ENCODE assay signal across 8 cellular contexts in genomic region chr16:69754469-69755310, GRCh38. TPM values are rescaled to one million over a fixed set of nuclear protein-coding genes. Genes with fewer than 3 reads are reported as not detected.
DNase-seq lines count a peak whose midpoint lies in the region; TF ChIP-seq lines count a peak whose summit lies in the region.

NOB1 (minus strand) TSS chr16:69754926; CDS start chr16:69754910, 16 bp downstream.

- H4K20me1 ChIP-seq in MM.1S (ENCODE audit: insufficient read depth, low read length) (no peaks in the 10 kb centered on the region), neural progenitor cell (ENCODE audit: low read depth) (no peaks in the 10 kb centered on the region)

- peak; percentile 88 for DNase-seq in GF-D8 (lab: John Stamatoyannopoulos, UW)
- peak; percentile 94 to 97 for DNase-seq in HAP-1 (ENCODE audit: low spot score in 2 of 2)
- DNase-seq in MM.1S = peak; percentile 99
- peak; percentile 69 for DNase-seq in SIG-M5 (lab: John Stamatoyannopoulos, UW)
- peak; percentile 96 for DNase-seq in activated gamma-delta T cell treated with Interleukin-2 at 50 U/mL for 16 hours
- DNase-seq in foreskin fibroblast = peak; percentile 94 to 99
- DNase-seq in neural progenitor cell (ENCODE audit: low spot score) = peak; percentile 99
- peak; percentile 87 for DNase-seq in stromal cell of bone marrow (ENCODE audit: low read depth)

- H3K4me3 ChIP-seq in HAP-1 (peak within 1 kb of the TSS; percentile 97), MM.1S (ENCODE audit: low read length) (peak within 1 kb of the TSS; percentile 83), foreskin fibroblast (ENCODE audit: low read depth in 1 of 2, low read length in 2 of 2) (peak within 1 kb of the TSS; percentile 86 to 94), neural progenitor cell (peak within 1 kb of the TSS; percentile 68)

- H3K9me3 ChIP-seq in HAP-1 (no peaks in the 10 kb centered on the region), MM.1S (replicated peaks; ENCODE audit: insufficient read depth, low read length) (no peaks in the 10 kb centered on the region), neural progenitor cell (ENCODE audit: low read depth) (no peaks in the 10 kb centered on the region)

- H2AFZ ChIP-seq in MM.1S (ENCODE audit: low read length) (peak within 1 kb of the TSS; percentile 75), neural progenitor cell (replicated peaks) (peak within 1 kb of the TSS; percentile 82)

- in situ Hi-C loops in HAP-1 (cut with MboI; ENCODE audit: low sequenced_read_pairs) = no loop called here

- H3K9ac ChIP-seq in MM.1S (ENCODE audit: low read length) = peak within 1 kb of the TSS; percentile 86
- H3K9ac ChIP-seq in neural progenitor cell = peak within 1 kb of the TSS; percentile 80

- no peaks in the 10 kb centered on the region for H3K9me2 ChIP-seq in MM.1S (replicated peaks; ENCODE audit: insufficient read depth, low read length)

- H3K36me3 ChIP-seq in HAP-1 (replicated peaks) = peaks cover 36% of the 10 kb centered on the region
- no peaks in the 10 kb centered on the region; the same call in 1 of the 2 replicates for H3K36me3 ChIP-seq in MM.1S (replicated peaks; ENCODE audit: insufficient read depth, low read length)
- H3K36me3 ChIP-seq in neural progenitor cell = no peaks in the 10 kb centered on the region

- H3K27ac ChIP-seq in MM.1S (ENCODE audit: low read length) = peak within 1 kb of the TSS; percentile 33
- no peak within 1 kb of the TSS for H3K27ac ChIP-seq in neural progenitor cell

- H3K79me2 ChIP-seq in MM.1S (ENCODE audit: low read length) (peaks cover 48% of the 10 kb centered on the region), neural progenitor cell (ENCODE audit: low read depth) (peaks cover 43% of the 10 kb centered on the region)

- TF ChIP-seq CTCF in MM.1S (IDR thresholded peaks at IDR 0.05; ENCODE audit: low read length) (peak; percentile 96), foreskin fibroblast (IDR thresholded peaks at IDR 0.05; ENCODE audit: low read depth, low read length) (peak; percentile 96), neural progenitor cell (IDR thresholded peaks at IDR 0.05) (peak; percentile 94)

- H3K9me3 Mint-ChIP-seq in neural progenitor cell = no peaks in the 10 kb centered on the region

- peaks cover 8% of the 10 kb centered on the region for H3K4me1 Mint-ChIP-seq in neural progenitor cell

- H3K27me3 Mint-ChIP-seq in neural progenitor cell (ENCODE audit: insufficient read depth, low read depth) = peaks cover 8% of the 10 kb centered on the region

- H3F3A ChIP-seq in MM.1S (ENCODE audit: insufficient read depth, low read length) = peaks cover 4% of the 10 kb centered on the region; the same call in 1 of the 2 replicates
- no peaks in the 10 kb centered on the region for H3F3A ChIP-seq in neural progenitor cell (ENCODE audit: low read depth)

- H3K4me1 ChIP-seq in HAP-1 (peaks cover 2% of the 10 kb centered on the region; the same call in 1 of the 2 replicates), MM.1S (ENCODE audit: low read length) (peaks cover 6% of the 10 kb centered on the region; the same call in 1 of the 2 replicates), neural progenitor cell (peaks cover 6% of the 10 kb centered on the region)

- peaks cover 10% of the 10 kb centered on the region for H3K36me3 Mint-ChIP-seq in neural progenitor cell

- H3K4me2 ChIP-seq in MM.1S (ENCODE audit: low read depth, low read length) = peak within 1 kb of the TSS; percentile 85
- H3K4me2 ChIP-seq in neural progenitor cell = peak within 1 kb of the TSS; percentile 81

- peak within 1 kb of the TSS; percentile 99 for H3K27ac Mint-ChIP-seq in neural progenitor cell

- peak within 1 kb of the TSS; percentile 100 for H3K4me3 Mint-ChIP-seq in neural progenitor cell

- H3K27me3 ChIP-seq in HAP-1 (ENCODE audit: low read depth) (no peaks in the 10 kb centered on the region), MM.1S (replicated peaks; ENCODE audit: insufficient read depth, low read length) (no peaks in the 10 kb centered on the region), neural progenitor cell (no peaks in the 10 kb centered on the region)

RNA-seq across cellular contexts. Expression of gene NOB1, which starts in this region (rescaled TPM):
- 30.3 and 47.4 TPM in 2 replicates for total RNA-seq in neural progenitor cell (ENCODE audit: low replicate concordance)
